Comparison of ENCODE assay signal across 23 cellular contexts in genomic region chr7:155570171-155570958, GRCh38. TPM values are rescaled to one million over a fixed set of nuclear protein-coding genes. Genes with fewer than 3 reads are reported as not detected.
DNase-seq lines count a peak whose midpoint lies in the region; ATAC-seq lines count a peak whose summit lies in the region.
"Had no signal": no experiment of that assay in that cellular context is flagged by ENCODE, and none has a peak within 500 bp of the region (broad histone marks: within the 10 kb centered on the region; RNA-seq: fewer than 3 reads in every experiment).

No MANE protein-coding gene starts in this region.

- no peak overlapping the region for H3K27ac ChIP-seq in effector memory CD4-positive, alpha-beta T cell (ENCODE audit: insufficient read depth, low read length, poor library complexity, severe bottlenecking)
- H3K27ac ChIP-seq: HL-60 had no signal

- H3K36me3 ChIP-seq in HAP-1 (replicated peaks): no peaks in the 10 kb centered on the region
- no peaks in the 10 kb centered on the region for H3K36me3 ChIP-seq in effector memory CD4-positive, alpha-beta T cell (ENCODE audit: control insufficient read depth, insufficient read depth, low read length)

- H3K4me1 ChIP-seq in HAP-1: no peaks in the 10 kb centered on the region
- H3K4me1 ChIP-seq in effector memory CD4-positive, alpha-beta T cell (ENCODE audit: control insufficient read depth, insufficient read depth, low read length, poor library complexity, severe bottlenecking): no peaks in the 10 kb centered on the region

- no peaks in the 10 kb centered on the region for H3K4me1 Mint-ChIP-seq in stimulated activated naive CD8-positive, alpha-beta T cell treated with anti-CD3 and anti-CD28 coated beads, Interleukin-15, amount 100 ng/mL, for 72 hours
- no peaks in the 10 kb centered on the region for H3K4me1 Mint-ChIP-seq in stimulated activated naive B cell treated with anti-CD40 and anti-IgM and Interleukin-4, amounts not matched to agents 10 μg/mL and 1 μg/mL and 100 μg/mL, for 72 hours
- H3K4me1 Mint-ChIP-seq: CD4-positive, alpha-beta memory T cell had no signal

- no peak overlapping the region for H3K4me3 ChIP-seq in HAP-1
- no peak overlapping the region for H3K4me3 ChIP-seq in effector memory CD4-positive, alpha-beta T cell (ENCODE audit: insufficient read depth, low read depth, low read length, poor library complexity, severe bottlenecking)

- no peaks in the 10 kb centered on the region for H3K9me3 Mint-ChIP-seq in stimulated activated naive CD8-positive, alpha-beta T cell treated with anti-CD3 and anti-CD28 coated beads, Interleukin-15, amount 100 ng/mL, for 72 hours
- no peaks in the 10 kb centered on the region for H3K9me3 Mint-ChIP-seq in stimulated activated naive B cell treated with anti-CD40 and anti-IgM and Interleukin-4, amounts not matched to agents 10 μg/mL and 1 μg/mL and 100 μg/mL, for 72 hours
- H3K9me3 Mint-ChIP-seq: T-helper 1 cell treated with Interleukin-12 subunit alpha and Interleukin-12 subunit beta and Interleukin-4 antibody, amounts not matched to agents 30 μg/mL and 1 μg/mL, for 36 hours had no signal

- H3K27me3 ChIP-seq in HAP-1 (ENCODE audit: low read depth): no peaks in the 10 kb centered on the region
- no peaks in the 10 kb centered on the region for H3K27me3 ChIP-seq in effector memory CD4-positive, alpha-beta T cell (replicated peaks; ENCODE audit: control insufficient read depth, insufficient read depth, low read length, poor library complexity, severe bottlenecking)

- H3K9me3 ChIP-seq in HAP-1: no peaks in the 10 kb centered on the region
- no peaks in the 10 kb centered on the region for H3K9me3 ChIP-seq in effector memory CD4-positive, alpha-beta T cell (ENCODE audit: control insufficient read depth, low read length)

- H3K27ac Mint-ChIP-seq in stimulated activated naive CD8-positive, alpha-beta T cell treated with anti-CD3 and anti-CD28 coated beads, Interleukin-15, amount 100 ng/mL, for 72 hours: no peak overlapping the region
- H3K27ac Mint-ChIP-seq in stimulated activated naive B cell treated with anti-CD40 and anti-IgM and Interleukin-4, amounts not matched to agents 10 μg/mL and 1 μg/mL and 100 μg/mL, for 72 hours: peak overlapping the region; percentile 52
- H3K27ac Mint-ChIP-seq: CD4-positive, alpha-beta memory T cell; T-helper 1 cell treated with Interleukin-12 subunit alpha and Interleukin-12 subunit beta and Interleukin-4 antibody, amounts not matched to agents 30 μg/mL and 1 μg/mL, for 36 hours had no signal

- DNase-seq in stimulated activated naive CD8-positive, alpha-beta T cell treated with anti-CD3 and anti-CD28 coated beads, Interleukin-15, amount 100 ng/mL, for 72 hours: no peak
- no peak for DNase-seq in stimulated activated naive CD8-positive, alpha-beta T cell treated with anti-CD3 and anti-CD28 coated beads, Interleukin-15, Interleukin-2, amounts not matched to agents 100 U/mL and 50 U/mL, for 24 hours
- DNase-seq in RPMI8226 (peak; percentile 90), myocyte (ENCODE audit: low read depth) (peak; percentile 41), SK-N-DZ (ENCODE audit: low spot score) (no peak), HAP-1 (ENCODE audit: low spot score in 2 of 2) (no peak)
- no peak for DNase-seq in stimulated activated naive B cell treated with anti-CD40 and anti-IgM and Interleukin-4, amounts not matched to agents 10 μg/mL and 1 μg/mL and 100 μg/mL, for 72 hours
- no peak for DNase-seq in effector memory CD4-positive, alpha-beta T cell
- DNase-seq: CD4-positive, alpha-beta memory T cell; KBM-7; NCI-H1092 treated with DMSO at 0.1 percent for 48 hours; NCI-H1436 treated with DMSO at 0.1 percent for 48 hours; NCI-H1930; NCI-H446 treated with DMSO at 0.1 percent for 48 hours; NCI-H774 had no signal

- H3K4me3 Mint-ChIP-seq in stimulated activated naive CD8-positive, alpha-beta T cell treated with anti-CD3 and anti-CD28 coated beads, Interleukin-15, amount 100 ng/mL, for 72 hours: no peak overlapping the region
- no peak overlapping the region for H3K4me3 Mint-ChIP-seq in stimulated activated naive B cell treated with anti-CD40 and anti-IgM and Interleukin-4, amounts not matched to agents 10 μg/mL and 1 μg/mL and 100 μg/mL, for 72 hours
- H3K4me3 Mint-ChIP-seq: CD4-positive, alpha-beta memory T cell; T-helper 1 cell treated with Interleukin-12 subunit alpha and Interleukin-12 subunit beta and Interleukin-4 antibody, amounts not matched to agents 30 μg/mL and 1 μg/mL, for 36 hours had no signal

- no peaks in the 10 kb centered on the region for H3K36me3 Mint-ChIP-seq in stimulated activated naive B cell treated with anti-CD40 and anti-IgM and Interleukin-4, amounts not matched to agents 10 μg/mL and 1 μg/mL and 100 μg/mL, for 72 hours
- H3K36me3 Mint-ChIP-seq: CD4-positive, alpha-beta memory T cell had no signal

- H3K27me3 Mint-ChIP-seq in stimulated activated naive CD8-positive, alpha-beta T cell treated with anti-CD3 and anti-CD28 coated beads, Interleukin-15, amount 100 ng/mL, for 72 hours: peaks cover 18% of the 10 kb centered on the region
- peaks cover 15 to 22% of the 10 kb centered on the region in 2 donors for H3K27me3 Mint-ChIP-seq in stimulated activated naive B cell treated with anti-CD40 and anti-IgM and Interleukin-4, amounts not matched to agents 10 μg/mL and 1 μg/mL and 100 μg/mL, for 72 hours

- in situ Hi-C loops in HAP-1 (cut with MboI; ENCODE audit: low sequenced_read_pairs): no loop called here

- ATAC-seq in stimulated activated naive CD8-positive, alpha-beta T cell treated with anti-CD3 and anti-CD28 coated beads, Interleukin-15, amount 100 ng/mL, for 72 hours: peak; percentile 41
- ATAC-seq in stimulated activated naive CD8-positive, alpha-beta T cell treated with anti-CD3 and anti-CD28 coated beads, Interleukin-15, Interleukin-2, amounts not matched to agents 100 U/mL and 50 U/mL, for 24 hours: no peak
- no peak for ATAC-seq in stimulated activated naive B cell treated with anti-CD40 and anti-IgM and Interleukin-4, amounts not matched to agents 10 μg/mL and 1 μg/mL and 100 μg/mL, for 72 hours (replicated peaks)
- ATAC-seq: Right ventricle myocardium inferior had no signal

RNA-seq across cellular contexts. Expression of gene CNPY1, which starts 24.0 kb away (rescaled TPM):
- total RNA-seq in myocyte: 0.68 and 2.2 TPM in 2 replicates
- polyA plus RNA-seq in myocyte (2012): not detected
- not detected in 2 replicates for polyA plus RNA-seq in SK-N-DZ (2014; cell fraction: cytosol; rRNA removed)
- polyA plus RNA-seq in SK-N-DZ (2014; cell fraction: nucleus; rRNA removed): not detected in 2 replicates
- total RNA-seq: CD4-positive, alpha-beta memory T cell; H1; HT-29; OCI-LY7; Right ventricle myocardium inferior; SK-MEL-5 had no signal
- polyA plus RNA-seq: BJ; CD4-positive, alpha-beta memory T cell; H1 had no signal

Comparison
In these comparisons a context has a peak if more than half of its experiments do, and no peak if none do; other contexts are left out.
1. DNase-seq: peak in RPMI8226 (single experiment) and myocyte (single experiment); none in stimulated activated naive CD8-positive, alpha-beta T cell treated with anti-CD3 and anti-CD28 coated beads, Interleukin-15, amount 100 ng/mL, for 72 hours (0 of 2), stimulated activated naive CD8-positive, alpha-beta T cell treated with anti-CD3 and anti-CD28 coated beads, Interleukin-15, Interleukin-2, amounts not matched to agents 100 U/mL and 50 U/mL, for 24 hours (single experiment), stimulated activated naive B cell treated with anti-CD40 and anti-IgM and Interleukin-4, amounts not matched to agents 10 μg/mL and 1 μg/mL and 100 μg/mL, for 72 hours (single experiment), SK-N-DZ (single experiment), HAP-1 (0 of 2) and effector memory CD4-positive, alpha-beta T cell (0 of 3).